Comparison of ENCODE assay signal across 1 cellular context in genomic region chr5:1515921-1516571, GRCh38.
A peak's percentile ranks its signal among the peaks of the same experiment; 100 is the strongest.
TF ChIP-seq lines count a peak whose summit lies in the region.

No MANE protein-coding gene starts in this region.

TF ChIP-seq in IMR-90, 13 proteins besides CTCF, POLR2A, EP300 and RAD21 (continued from another document):
- TF ChIP-seq ELK1 (IDR thresholded peaks at IDR 0.05; ENCODE audit: borderline replicate concordance, low read depth, low read length) = no peak
- 0 out of 2 replicates have a peak, but pooled peaks have one; percentile 13 for TF ChIP-seq BHLHE40 (IDR thresholded peaks at IDR 0.05; ENCODE audit: low read depth, low read length)
- no peak for TF ChIP-seq RFX5 (IDR thresholded peaks at IDR 0.05; ENCODE audit: low read depth, low read length)
- peak; percentile 83 for TF ChIP-seq FOS (IDR thresholded peaks at IDR 0.05; ENCODE audit: low read depth, low read length)
- TF ChIP-seq SMC3 (IDR thresholded peaks at IDR 0.05; ENCODE audit: low read depth, low read length) = no peak
- TF ChIP-seq CEBPB (IDR thresholded peaks at IDR 0.05; ENCODE audit: low read depth, low read length) = peak; percentile 76
